1 cellular context compared by ENCODE assay signal in genomic region chr4:107862658-107863057, GRCh38.
TF ChIP-seq lines count a peak whose summit lies in the region.

No MANE protein-coding gene starts in this region.

TF ChIP-seq in WTC11, 78 proteins besides CTCF, POLR2A, EP300 and RAD21 (continued from another document):
- TF ChIP-seq STAT6 (CRISPR knock-in tag; conservative IDR thresholded peaks at IDR 0.05; ENCODE audit: low read depth) (no peak), ZNF671 (CRISPR knock-in tag; IDR thresholded peaks at IDR 0.05) (no peak), ZNF121 (CRISPR knock-in tag; IDR thresholded peaks at IDR 0.05) (no peak), PRRX2 (CRISPR knock-in tag; IDR thresholded peaks at IDR 0.05) (no peak), GABPB1 (CRISPR knock-in tag; IDR thresholded peaks at IDR 0.05) (no peak)
TF ChIP-seq in WTC11: peak in this region for 0.
